1 cellular context compared by ENCODE assay signal in the genomic region with DNA sequence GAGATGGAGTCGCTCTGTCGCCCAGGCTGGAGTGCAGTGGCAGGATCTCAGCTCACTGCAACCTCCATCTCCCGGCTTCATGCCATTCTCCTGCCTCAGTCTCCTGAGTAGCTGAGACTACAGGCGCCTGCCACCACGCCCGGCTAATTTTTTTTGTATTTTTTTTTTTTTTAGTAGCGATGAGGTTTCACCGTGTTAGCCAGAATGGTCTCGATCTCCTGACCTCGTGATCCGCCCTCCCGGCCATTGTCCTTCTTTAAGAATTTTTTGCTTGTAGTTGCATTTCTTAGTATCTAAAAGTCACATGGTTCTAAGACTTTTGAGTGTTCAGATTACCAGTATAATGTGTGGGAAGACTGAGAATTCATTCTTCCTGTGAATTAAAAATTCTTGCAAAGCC.
TF ChIP-seq lines count a peak whose summit lies in the region.

No MANE protein-coding gene starts in this region.

TF ChIP-seq in liver, 16 proteins besides CTCF, POLR2A, EP300 and RAD21:
- TF ChIP-seq NR2F2 (IDR thresholded peaks at IDR 0.05) = peak; percentile 79
- TF ChIP-seq RXRA (IDR thresholded peaks at IDR 0.05) = peak in 1 of 2 donors; percentile 37
